13 cellular contexts compared by ENCODE assay signal in genomic region chr2:121697108-121697631, GRCh38. TPM values are rescaled to one million over a fixed set of nuclear protein-coding genes. Genes with fewer than 3 reads are reported as not detected.
A peak's percentile ranks its signal among the peaks of the same experiment; 100 is the strongest.
DNase-seq lines count a peak whose midpoint lies in the region; ATAC-seq, FAIRE-seq and TF ChIP-seq lines count a peak whose summit lies in the region.
"Had no signal": no experiment of that assay in that cellular context is flagged by ENCODE, and none has a peak within 500 bp of the region (broad histone marks: within the 10 kb centered on the region; RNA-seq: fewer than 3 reads in every experiment).

No MANE protein-coding gene starts in this region.

- no peak for ATAC-seq in activated CD8-positive, alpha-beta memory T cell treated with anti-CD3 and anti-CD28 coated beads, Interleukin-2, amount 10 ng/mL, durations not matched to agents 7 days and 5 days
- ATAC-seq in WTC11, result no peak

- H3K27me3 ChIP-seq in stomach, result no peaks in the 10 kb centered on the region
- H3K27me3 ChIP-seq: ascending aorta had no signal

- CTCF ChIA-PET in activated CD8-positive, alpha-beta memory T cell treated with anti-CD3 and anti-CD28 coated beads, Interleukin-2, amount 10 ng/mL, durations not matched to agents 7 days and 5 days (lab: Charles Lee), result no interaction called here
- CTCF ChIA-PET in WTC11 (lab: Charles Lee), result interaction anchor here (0.6 to 1.7 kb wide), 5 partner anchors 19 to 295 kb away, joined by 3 read pairs; partner anchors contain the start of gene NIFK

- H3K4me3 Mint-ChIP-seq in activated CD8-positive, alpha-beta memory T cell treated with anti-CD3 and anti-CD28 coated beads, Interleukin-2, amount 10 ng/mL, durations not matched to agents 7 days and 5 days, result no peak overlapping the region
- no peak overlapping the region for H3K4me3 Mint-ChIP-seq in WTC11

- 11 to 31% (median 24%) methylated on average over 4 of the region's 4 CpGs for WGBS in stomach, 5 donors

- H3K4me1 Mint-ChIP-seq in activated CD8-positive, alpha-beta memory T cell treated with anti-CD3 and anti-CD28 coated beads, Interleukin-2, amount 10 ng/mL, durations not matched to agents 7 days and 5 days, result peaks cover 51% of the 10 kb centered on the region
- H3K4me1 Mint-ChIP-seq in WTC11, result peaks cover 23% of the 10 kb centered on the region

- H3K9me3 ChIP-seq in stomach, result no peaks in the 10 kb centered on the region
- H3K9me3 ChIP-seq: ascending aorta had no signal

- POLR2A ChIA-PET in WTC11 (lab: Charles Lee), result interaction anchor here (0.5 kb wide), 1 partner anchor 109 kb away, joined by 3 read pairs; no protein-coding TSS in a partner anchor

- DNase-seq in activated CD8-positive, alpha-beta memory T cell treated with anti-CD3 and anti-CD28 coated beads, Interleukin-2, amount 10 ng/mL, durations not matched to agents 7 days and 5 days, result no peak
- DNase-seq in activated CD8-positive, alpha-beta memory T cell treated with anti-CD3 and anti-CD28 coated beads, Interleukin-2, amount 50 U/mL, for 4 hours, result no peak
- DNase-seq in WTC11 (ENCODE audit: low spot score) (no peak), kidney tubule cell (ENCODE audit: low spot score) (peak; percentile 74), stomach (peak; percentile 52), cerebellar cortex (ENCODE audit: low spot score) (no peak), GM19239 (ENCODE audit: insufficient read length, low spot score) (no peak)
- no peak for DNase-seq in activated effector memory CD4-positive, alpha-beta T cell treated with Interleukin-2 at 50 U/mL for 16 hours
- DNase-seq: DND-41, hippocampal formation, Kasumi-1, right cardiac atrium had no signal

- H3K36me3 Mint-ChIP-seq in activated CD8-positive, alpha-beta memory T cell treated with anti-CD3 and anti-CD28 coated beads, Interleukin-2, amount 10 ng/mL, durations not matched to agents 7 days and 5 days, result peaks cover 3% of the 10 kb centered on the region
- no peaks in the 10 kb centered on the region for H3K36me3 Mint-ChIP-seq in WTC11

- no peak for TF ChIP-seq POLR2A in stomach (IDR thresholded peaks at IDR 0.05)

- FAIRE-seq in GM19239 (lab: Jason Lieb, UNC), result no peak

- no peak overlapping the region for H3K4me3 ChIP-seq in stomach
- H3K4me3 ChIP-seq: ascending aorta had no signal

- H3K27ac Mint-ChIP-seq in activated CD8-positive, alpha-beta memory T cell treated with anti-CD3 and anti-CD28 coated beads, Interleukin-2, amount 10 ng/mL, durations not matched to agents 7 days and 5 days, result peak overlapping the region; percentile 49
- H3K27ac Mint-ChIP-seq in WTC11, result peak overlapping the region; percentile 17

- H3K9me3 Mint-ChIP-seq in activated CD8-positive, alpha-beta memory T cell treated with anti-CD3 and anti-CD28 coated beads, Interleukin-2, amount 10 ng/mL, durations not matched to agents 7 days and 5 days (ENCODE audit: low read depth), result no peaks in the 10 kb centered on the region
- H3K9me3 Mint-ChIP-seq in WTC11, result no peaks in the 10 kb centered on the region

- H3K36me3 ChIP-seq in stomach, result no peaks in the 10 kb centered on the region
- H3K36me3 ChIP-seq: ascending aorta had no signal

- peaks cover 8 to 50% (median 23%) of the 10 kb centered on the region in 4 donors for H3K4me1 ChIP-seq in stomach

- TF ChIP-seq EP300 in stomach (IDR thresholded peaks at IDR 0.05), result no peak

- H3K27me3 Mint-ChIP-seq in activated CD8-positive, alpha-beta memory T cell treated with anti-CD3 and anti-CD28 coated beads, Interleukin-2, amount 10 ng/mL, durations not matched to agents 7 days and 5 days, result no peaks in the 10 kb centered on the region
- H3K27me3 Mint-ChIP-seq in WTC11 (ENCODE audit: low read depth), result no peaks in the 10 kb centered on the region

- TF ChIP-seq CTCF in WTC11 (IDR thresholded peaks at IDR 0.05) (no peak), stomach (IDR thresholded peaks at IDR 0.05) (no peak)

- intact Hi-C loops in stomach (cut with DNase I; ENCODE audit: low total_unique reads), result no loop called here

- H3K27ac ChIP-seq in stomach, result peak overlapping the region; percentile 20 to 68 (median 67)
- H3K27ac ChIP-seq: ascending aorta had no signal

TF ChIP-seq in WTC11, 78 proteins besides CTCF, POLR2A, EP300 and RAD21 (continues in another document):
- TF ChIP-seq HMGA2 (CRISPR knock-in tag; IDR thresholded peaks at IDR 0.05), result no peak
- no peak for TF ChIP-seq KAT7 (CRISPR knock-in tag; IDR thresholded peaks at IDR 0.05; ENCODE audit: borderline replicate concordance)
- no peak for TF ChIP-seq ZSCAN18 (CRISPR knock-in tag; IDR thresholded peaks at IDR 0.05)
- no peak for TF ChIP-seq TP53 (CRISPR knock-in tag; IDR thresholded peaks at IDR 0.05)
- TF ChIP-seq MLX (CRISPR knock-in tag; IDR thresholded peaks at IDR 0.05), result no peak
- no peak for TF ChIP-seq NFYB (CRISPR knock-in tag; conservative IDR thresholded peaks at IDR 0.05; ENCODE audit: low read depth)
- no peak for TF ChIP-seq ZNF232 (CRISPR knock-in tag; IDR thresholded peaks at IDR 0.05)
- no peak for TF ChIP-seq FOXP1 (CRISPR knock-in tag; IDR thresholded peaks at IDR 0.05; ENCODE audit: borderline replicate concordance)
- TF ChIP-seq CDX4 (CRISPR knock-in tag; IDR thresholded peaks at IDR 0.05; ENCODE audit: borderline replicate concordance), result no peak
- TF ChIP-seq RORB (CRISPR knock-in tag; IDR thresholded peaks at IDR 0.05), result no peak
- TF ChIP-seq FOXP4 (CRISPR knock-in tag; IDR thresholded peaks at IDR 0.05), result no peak

RNA-seq across cellular contexts. Expression of gene NIFK, which starts 39.5 kb away (rescaled TPM):
- 100 to 1,000 TPM in 1 of 2 experiments, 10 to 100 TPM in 1; 58.4 to 102 TPM for total RNA-seq in activated CD8-positive, alpha-beta memory T cell treated with anti-CD3 and anti-CD28 coated beads, Interleukin-2, amount 10 ng/mL, durations not matched to agents 7 days and 5 days
- 72.4 to 91.3 TPM (median 74.5 TPM) in 3 replicates for total RNA-seq in WTC11 (2021)
- total RNA-seq in stomach, result 10 to 100 TPM; 13.6 to 58.0 (median 25.7) TPM
- 10 to 100 TPM; 30.4 to 53.0 (median 42.0) TPM for polyA plus RNA-seq in stomach

RNA-seq across cellular contexts. Expression of gene CLASP1, which starts 47.9 kb away (rescaled TPM):
- 10 to 100 TPM; 62.3 to 76.1 TPM for total RNA-seq in activated CD8-positive, alpha-beta memory T cell treated with anti-CD3 and anti-CD28 coated beads, Interleukin-2, amount 10 ng/mL, durations not matched to agents 7 days and 5 days
- total RNA-seq in WTC11 (2021), result 47.2 to 50.0 TPM (median 48.7 TPM) in 3 replicates
- 100 to 1,000 TPM in 2 of 5 donors, 10 to 100 TPM in 2, 1 to 10 TPM in 1; 8.1 to 188 (median 37.8) TPM for total RNA-seq in stomach
- polyA plus RNA-seq in stomach, result 10 to 100 TPM in 1 of 3 donors, 1 to 10 TPM in 2; 5.7 to 13.0 (median 6.4) TPM

RNA-seq across cellular contexts. Expression of gene TSN, which starts 58.3 kb away (rescaled TPM):
- 10 to 100 TPM; 46.6 to 68.8 TPM for total RNA-seq in activated CD8-positive, alpha-beta memory T cell treated with anti-CD3 and anti-CD28 coated beads, Interleukin-2, amount 10 ng/mL, durations not matched to agents 7 days and 5 days
- total RNA-seq in WTC11 (2021), result 68.5 to 87.3 TPM (median 77.1 TPM) in 3 replicates
- total RNA-seq in stomach, result 10 to 100 TPM; 11.0 to 63.5 (median 41.9) TPM
- polyA plus RNA-seq in stomach, result 10 to 100 TPM; 18.1 to 20.2 (median 18.6) TPM

Comparison
In these comparisons a context has a peak if more than half of its experiments do, and no peak if none do; other contexts are left out.
1. DNase-seq: peak in kidney tubule cell (single experiment) and stomach (single experiment); none in activated CD8-positive, alpha-beta memory T cell treated with anti-CD3 and anti-CD28 coated beads, Interleukin-2, amount 10 ng/mL, durations not matched to agents 7 days and 5 days (single experiment), activated CD8-positive, alpha-beta memory T cell treated with anti-CD3 and anti-CD28 coated beads, Interleukin-2, amount 50 U/mL, for 4 hours (single experiment), WTC11 (single experiment), cerebellar cortex (single experiment), GM19239 (single experiment) and activated effector memory CD4-positive, alpha-beta T cell treated with Interleukin-2 at 50 U/mL for 16 hours (single experiment).